Comparison of ENCODE assay signal across 1 cellular context in the genomic region with DNA sequence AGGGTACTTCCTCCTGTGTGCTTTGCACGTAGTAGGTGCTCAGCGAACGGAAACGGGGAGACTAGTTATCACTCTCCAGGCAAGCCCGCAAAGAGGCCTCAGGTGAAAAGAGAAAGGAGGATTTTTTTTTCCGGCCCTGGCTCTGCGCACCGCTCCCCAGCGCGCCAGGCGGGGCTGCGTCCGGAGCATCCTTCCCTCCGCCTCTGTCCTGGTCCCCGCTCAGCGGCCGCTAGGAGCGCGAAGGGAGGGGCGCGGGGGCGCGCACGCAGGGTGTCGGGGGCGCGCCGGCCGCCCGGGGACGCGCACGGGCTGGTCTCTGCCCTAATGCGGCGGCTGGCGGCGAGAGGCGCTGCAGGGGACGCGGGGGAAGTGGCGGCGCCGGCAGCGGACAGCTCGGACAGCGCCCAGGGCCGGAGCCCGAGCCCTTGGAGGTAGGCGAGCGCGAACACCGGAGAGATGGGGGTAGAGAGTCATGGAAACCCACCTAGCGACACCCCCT.
TF ChIP-seq lines count a peak whose summit lies in the region.

No MANE protein-coding gene starts in this region.

TF ChIP-seq in K562, 482 proteins besides CTCF, POLR2A, EP300 and RAD21 (continued from another document):
- TF ChIP-seq, protein P1, sequence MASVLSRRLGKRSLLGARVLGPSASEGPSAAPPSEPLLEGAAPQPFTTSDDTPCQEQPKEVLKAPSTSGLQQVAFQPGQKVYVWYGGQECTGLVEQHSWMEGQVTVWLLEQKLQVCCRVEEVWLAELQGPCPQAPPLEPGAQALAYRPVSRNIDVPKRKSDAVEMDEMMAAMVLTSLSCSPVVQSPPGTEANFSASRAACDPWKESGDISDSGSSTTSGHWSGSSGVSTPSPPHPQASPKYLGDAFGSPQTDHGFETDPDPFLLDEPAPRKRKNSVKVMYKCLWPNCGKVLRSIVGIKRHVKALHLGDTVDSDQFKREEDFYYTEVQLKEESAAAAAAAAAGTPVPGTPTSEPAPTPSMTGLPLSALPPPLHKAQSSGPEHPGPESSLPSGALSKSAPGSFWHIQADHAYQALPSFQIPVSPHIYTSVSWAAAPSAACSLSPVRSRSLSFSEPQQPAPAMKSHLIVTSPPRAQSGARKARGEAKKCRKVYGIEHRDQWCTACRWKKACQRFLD (CRISPR knock-in tag; IDR thresholded peaks at IDR 0.05) = peak; percentile 60; the same call in 1 of the 2 replicates
- 0 out of 2 replicates have a peak, but pooled peaks have one; percentile 23 for TF ChIP-seq GABPA (tag; conservative IDR thresholded peaks at IDR 0.05; ENCODE audit: low read depth)
- no peak for TF ChIP-seq HMGN3 (IDR thresholded peaks at IDR 0.05; ENCODE audit: borderline replicate concordance, extremely low read depth, insufficient read length, low read depth, low read length)
- TF ChIP-seq REST (CRISPR knock-in tag; IDR thresholded peaks at IDR 0.05; ENCODE audit: low read depth) = peak; percentile 51; the same call in 1 of the 2 replicates
- no peak for TF ChIP-seq UBTF (IDR thresholded peaks at IDR 0.05; ENCODE audit: borderline replicate concordance in 1 of 2, low read depth in 2 of 2, low read length in 2 of 2)
